6 cellular contexts compared by ENCODE assay signal in the genomic region with DNA sequence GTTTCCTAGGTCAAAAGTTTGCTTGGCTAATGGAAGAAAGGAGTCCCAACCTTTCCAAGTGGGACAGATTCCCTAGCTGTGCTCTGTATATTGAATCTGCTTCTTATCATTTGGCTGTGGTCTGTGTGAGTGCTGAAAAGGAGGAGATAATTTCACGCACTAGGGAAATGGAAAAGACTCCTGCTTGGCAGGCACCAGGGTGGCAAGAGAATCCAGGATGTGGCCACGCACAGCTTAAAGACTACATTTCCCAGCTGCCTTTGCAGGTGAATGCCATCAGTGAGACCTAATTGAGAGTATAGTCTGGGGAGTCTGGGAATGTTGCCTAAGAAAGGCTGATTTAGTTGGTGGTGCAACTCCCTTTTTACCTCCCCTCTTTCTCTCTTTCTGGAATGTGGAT.
DNase-seq lines count a peak whose midpoint lies in the region; ATAC-seq, FAIRE-seq and TF ChIP-seq lines count a peak whose summit lies in the region.
"Not testable (repeated sequence)": the region's sequence is repeated elsewhere in the genome, so short reads cannot be mapped to it uniquely, and the experiment has no call there.

No MANE protein-coding gene starts in this region.

- not testable (repeated sequence) for TF ChIP-seq RAD21 in K562 (CRISPR knock-in tag; conservative IDR thresholded peaks at IDR 0.05 in 1 of 2, IDR thresholded peaks at IDR 0.05 in 1 of 2)

- not testable (repeated sequence) for H3K4me3 Mint-ChIP-seq in GM23338

- not testable (repeated sequence) for TF ChIP-seq POLR2A in K562 (conservative IDR thresholded peaks at IDR 0.05)

- not testable (repeated sequence) for H2AFZ ChIP-seq in GM23338; K562 (ENCODE audit: low read depth, low read length)

- not testable (repeated sequence) for BruUV-seq in K562 (replicated peaks; lab: Mats Ljungman, UMichigan)

- H3K9me2 ChIP-seq in GM23338 (ENCODE audit: insufficient read depth): not testable (repeated sequence)

- H3K4me1 ChIP-seq in GM23338 (ENCODE audit: insufficient read depth); K562 (replicated peaks in 1 of 2; ENCODE audit: control insufficient read depth in 2 of 2, insufficient read depth in 2 of 2, low read length in 2 of 2): not testable (repeated sequence)

- not testable (repeated sequence) for H3K36me3 ChIP-seq in GM23338 (ENCODE audit: insufficient read depth); K562 (ENCODE audit: control insufficient read depth, insufficient read depth, low read length)

- not testable (repeated sequence) for H3K9ac ChIP-seq in K562 (ENCODE audit: insufficient read depth in 1 of 2, low read depth in 2 of 2, low read length in 2 of 2)

- not testable (repeated sequence) for H3K27ac ChIP-seq in GM23338 (ENCODE audit: low read depth); K562 (ENCODE audit: extremely low read depth, low read depth, low read length)

- H3K27me3 Mint-ChIP-seq in GM23338 (ENCODE audit: insufficient read depth, low read depth, poor library complexity): not testable (repeated sequence)

- H3K9me1 ChIP-seq in K562 (ENCODE audit: control insufficient read depth, insufficient read depth, low read length): not testable (repeated sequence)

- not testable (repeated sequence) for H3K9me3 ChIP-seq in K562 (replicated peaks; ENCODE audit: control insufficient read depth, insufficient read depth, low read depth, low read length)

- TF ChIP-seq EP300 in K562 (IDR thresholded peaks at IDR 0.05; ENCODE audit: low read length): not testable (repeated sequence)

- ATAC-seq in GM23338: peak; percentile 78
- not testable (repeated sequence) for ATAC-seq in K562
- peak; percentile 81 for ATAC-seq in Right ventricle myocardium superior (ENCODE audit: poor library complexity)
- ATAC-seq in left cardiac atrium: peak; percentile 63 to 80
- ATAC-seq in left lobe of liver: peak; percentile 61
- ATAC-seq in omental fat pad (ENCODE audit: low FRiP score): peak; percentile 51

- H3K4me2 ChIP-seq in GM23338; K562 (ENCODE audit: insufficient read depth, low read length): not testable (repeated sequence)

- not testable (repeated sequence) for H4K20me1 ChIP-seq in GM23338 (replicated peaks; ENCODE audit: insufficient read depth); K562 (replicated peaks; ENCODE audit: control insufficient read depth, insufficient read depth, low read length)

- POLR2A ChIA-PET in K562 (lab: Yijun Ruan, JAX): not testable (repeated sequence)

- not testable (repeated sequence) for H3K4me1 Mint-ChIP-seq in GM23338

- CTCF ChIA-PET in K562 (lab: Yijun Ruan, JAX; ENCODE audit: low intra/inter-chr PET ratio): not testable (repeated sequence)

- H3F3A ChIP-seq in GM23338 (replicated peaks; ENCODE audit: low read depth): not testable (repeated sequence)

- in situ Hi-C loops in K562 (cut with MboI): not testable (repeated sequence)

- not testable (repeated sequence) for H3K27me3 ChIP-seq in GM23338 (ENCODE audit: insufficient read depth); K562 (ENCODE audit: control insufficient read depth in 2 of 2, insufficient read depth in 2 of 2, low read length in 2 of 2)

- not testable (repeated sequence) for TF ChIP-seq CTCF in GM23338 (conservative IDR thresholded peaks at IDR 0.05; ENCODE audit: low read depth in 2 of 2); K562 (IDR thresholded peaks at IDR 0.05 in 2 of 3, conservative IDR thresholded peaks at IDR 0.05 in 1 of 3; ENCODE audit: insufficient read depth in 2 of 3, low read depth in 1 of 3, low read length in 3 of 3); omental fat pad (IDR thresholded peaks at IDR 0.05)

- 29% methylated on average over 1 of the region's 2 CpGs for WGBS in K562 (ENCODE audit: insufficient coverage, low coverage, missing lambda C conversion rate)

- not testable (repeated sequence) for H3K9me3 Mint-ChIP-seq in GM23338

- DNase-seq in GM23338 (ENCODE audit: low spot score); K562 (ENCODE audit: extremely low read depth in 1 of 4, low spot score in 3 of 4); Right ventricle myocardium superior; left cardiac atrium; left lobe of liver (ENCODE audit: low spot score); omental fat pad (ENCODE audit: low spot score): not testable (repeated sequence)

- intact Hi-C loops in K562 (cut with micrococcal nuclease); Right ventricle myocardium superior (cut with DNase I); left cardiac atrium (cut with DNase I): not testable (repeated sequence)

- H3K79me2 ChIP-seq in GM23338 (replicated peaks; ENCODE audit: insufficient read depth); K562 (ENCODE audit: control insufficient read depth, insufficient read depth, low read length): not testable (repeated sequence)

- peak; percentile 63 for FAIRE-seq in K562 (lab: Jason Lieb, UNC)

- not testable (repeated sequence) for H3K27ac Mint-ChIP-seq in GM23338

- H3K36me3 Mint-ChIP-seq in GM23338 (ENCODE audit: low read depth): not testable (repeated sequence)

- not testable (repeated sequence) for H3K4me3 ChIP-seq in GM23338, K562
